ENCODE assay signal across 1 cellular context in the genomic region with DNA sequence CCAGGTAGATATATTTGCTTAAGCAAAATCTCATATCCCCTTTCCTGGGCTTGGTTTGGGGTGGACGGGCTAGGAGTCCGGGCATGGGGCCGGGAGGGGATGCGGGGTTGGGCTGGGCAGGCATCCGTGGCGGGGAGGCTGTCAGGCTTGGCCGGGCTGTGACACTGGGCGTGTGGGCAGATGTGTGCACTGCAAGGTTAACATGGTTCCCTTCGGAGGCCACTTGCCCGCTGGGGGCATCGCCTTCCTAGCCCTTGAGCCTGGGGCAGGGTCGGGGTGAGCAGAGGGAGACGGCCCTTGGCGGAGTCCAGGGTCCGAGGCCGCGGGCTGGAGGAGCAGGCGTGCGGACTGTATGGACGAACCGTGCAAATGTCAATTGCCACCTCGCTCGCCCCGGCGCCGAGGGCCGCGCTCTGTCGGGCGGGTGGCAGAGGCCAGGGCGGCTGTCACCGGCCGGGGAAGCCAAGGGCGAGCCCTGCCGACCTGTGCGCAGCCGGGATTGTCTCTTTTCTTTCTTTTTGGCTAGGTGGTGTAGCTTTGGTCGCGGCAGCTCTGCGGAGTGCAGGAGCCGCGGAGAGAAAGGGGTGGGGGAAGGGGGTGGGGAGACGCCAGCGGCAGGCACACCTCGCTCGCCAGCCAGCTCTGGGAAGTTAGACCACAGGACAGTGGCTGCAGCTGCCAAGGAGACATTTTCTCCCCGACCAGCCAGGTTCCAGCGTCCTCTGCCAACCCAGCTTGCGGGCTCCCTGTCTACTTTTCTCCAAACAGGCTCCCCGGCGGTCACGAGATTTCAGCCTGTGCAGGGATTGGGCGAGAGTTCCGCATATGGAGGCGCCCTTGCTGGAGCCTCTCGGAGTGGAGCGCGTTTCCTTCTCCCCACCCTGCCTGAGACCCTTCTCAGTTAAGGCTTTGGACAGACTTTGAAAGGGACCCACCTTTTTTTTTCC.
TF ChIP-seq lines count a peak whose summit lies in the region.

No MANE protein-coding gene starts in this region.

TF ChIP-seq in HepG2, 621 proteins besides CTCF, POLR2A, EP300 and RAD21 (continued from another document and continues in another):
- TF ChIP-seq ZNF18 (CRISPR knock-in tag; IDR thresholded peaks at IDR 0.05; ENCODE audit: insufficient replicate concordance), result peak; percentile 70
- 0 out of 2 replicates have a peak, but pooled peaks have one; percentile 25 for TF ChIP-seq THRA (CRISPR knock-in tag; IDR thresholded peaks at IDR 0.05; ENCODE audit: borderline replicate concordance)
- TF ChIP-seq, protein P1, sequence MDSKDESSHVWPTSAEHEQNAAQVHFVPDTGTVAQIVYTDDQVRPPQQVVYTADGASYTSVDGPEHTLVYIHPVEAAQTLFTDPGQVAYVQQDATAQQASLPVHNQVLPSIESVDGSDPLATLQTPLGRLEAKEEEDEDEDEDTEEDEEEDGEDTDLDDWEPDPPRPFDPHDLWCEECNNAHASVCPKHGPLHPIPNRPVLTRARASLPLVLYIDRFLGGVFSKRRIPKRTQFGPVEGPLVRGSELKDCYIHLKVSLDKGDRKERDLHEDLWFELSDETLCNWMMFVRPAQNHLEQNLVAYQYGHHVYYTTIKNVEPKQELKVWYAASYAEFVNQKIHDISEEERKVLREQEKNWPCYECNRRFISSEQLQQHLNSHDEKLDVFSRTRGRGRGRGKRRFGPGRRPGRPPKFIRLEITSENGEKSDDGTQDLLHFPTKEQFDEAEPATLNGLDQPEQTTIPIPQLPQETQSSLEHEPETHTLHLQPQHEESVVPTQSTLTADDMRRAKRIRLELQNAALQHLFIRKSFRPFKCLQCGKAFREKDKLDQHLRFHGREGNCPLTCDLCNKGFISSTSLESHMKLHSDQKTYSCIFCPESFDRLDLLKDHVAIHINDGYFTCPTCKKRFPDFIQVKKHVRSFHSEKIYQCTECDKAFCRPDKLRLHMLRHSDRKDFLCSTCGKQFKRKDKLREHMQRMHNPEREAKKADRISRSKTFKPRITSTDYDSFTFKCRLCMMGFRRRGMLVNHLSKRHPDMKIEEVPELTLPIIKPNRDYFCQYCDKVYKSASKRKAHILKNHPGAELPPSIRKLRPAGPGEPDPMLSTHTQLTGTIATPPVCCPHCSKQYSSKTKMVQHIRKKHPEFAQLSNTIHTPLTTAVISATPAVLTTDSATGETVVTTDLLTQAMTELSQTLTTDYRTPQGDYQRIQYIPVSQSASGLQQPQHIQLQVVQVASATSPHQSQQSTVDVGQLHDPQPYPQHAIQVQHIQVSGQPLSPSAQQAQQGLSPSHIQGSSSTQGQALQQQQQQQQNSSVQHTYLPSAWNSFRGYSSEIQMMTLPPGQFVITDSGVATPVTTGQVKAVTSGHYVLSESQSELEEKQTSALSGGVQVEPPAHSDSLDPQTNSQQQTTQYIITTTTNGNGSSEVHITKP (CRISPR knock-in tag; IDR thresholded peaks at IDR 0.05; ENCODE audit: low read depth), result no peak
- TF ChIP-seq KDM2A (CRISPR knock-in tag; IDR thresholded peaks at IDR 0.05; ENCODE audit: borderline replicate concordance, low read depth), result peak; percentile 55; the same call in 1 of the 2 replicates
- TF ChIP-seq, protein P2, sequence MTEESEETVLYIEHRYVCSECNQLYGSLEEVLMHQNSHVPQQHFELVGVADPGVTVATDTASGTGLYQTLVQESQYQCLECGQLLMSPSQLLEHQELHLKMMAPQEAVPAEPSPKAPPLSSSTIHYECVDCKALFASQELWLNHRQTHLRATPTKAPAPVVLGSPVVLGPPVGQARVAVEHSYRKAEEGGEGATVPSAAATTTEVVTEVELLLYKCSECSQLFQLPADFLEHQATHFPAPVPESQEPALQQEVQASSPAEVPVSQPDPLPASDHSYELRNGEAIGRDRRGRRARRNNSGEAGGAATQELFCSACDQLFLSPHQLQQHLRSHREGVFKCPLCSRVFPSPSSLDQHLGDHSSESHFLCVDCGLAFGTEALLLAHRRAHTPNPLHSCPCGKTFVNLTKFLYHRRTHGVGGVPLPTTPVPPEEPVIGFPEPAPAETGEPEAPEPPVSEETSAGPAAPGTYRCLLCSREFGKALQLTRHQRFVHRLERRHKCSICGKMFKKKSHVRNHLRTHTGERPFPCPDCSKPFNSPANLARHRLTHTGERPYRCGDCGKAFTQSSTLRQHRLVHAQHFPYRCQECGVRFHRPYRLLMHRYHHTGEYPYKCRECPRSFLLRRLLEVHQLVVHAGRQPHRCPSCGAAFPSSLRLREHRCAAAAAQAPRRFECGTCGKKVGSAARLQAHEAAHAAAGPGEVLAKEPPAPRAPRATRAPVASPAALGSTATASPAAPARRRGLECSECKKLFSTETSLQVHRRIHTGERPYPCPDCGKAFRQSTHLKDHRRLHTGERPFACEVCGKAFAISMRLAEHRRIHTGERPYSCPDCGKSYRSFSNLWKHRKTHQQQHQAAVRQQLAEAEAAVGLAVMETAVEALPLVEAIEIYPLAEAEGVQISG (CRISPR knock-in tag; IDR thresholded peaks at IDR 0.05), result no peak; the same call in 1 of the 2 replicates
- TF ChIP-seq SAP130 (CRISPR knock-in tag; IDR thresholded peaks at IDR 0.05; ENCODE audit: low read depth), result peak; percentile 65
- peak; percentile 39; the same call in 1 of the 2 replicates for TF ChIP-seq ZNF772 (CRISPR knock-in tag; IDR thresholded peaks at IDR 0.05)
- no peak for TF ChIP-seq THAP8 (CRISPR knock-in tag; IDR thresholded peaks at IDR 0.05; ENCODE audit: borderline replicate concordance)
- TF ChIP-seq EHMT2 (IDR thresholded peaks at IDR 0.05; ENCODE audit: borderline replicate concordance, low read depth, low read length), result no peak
- TF ChIP-seq, protein P3, sequence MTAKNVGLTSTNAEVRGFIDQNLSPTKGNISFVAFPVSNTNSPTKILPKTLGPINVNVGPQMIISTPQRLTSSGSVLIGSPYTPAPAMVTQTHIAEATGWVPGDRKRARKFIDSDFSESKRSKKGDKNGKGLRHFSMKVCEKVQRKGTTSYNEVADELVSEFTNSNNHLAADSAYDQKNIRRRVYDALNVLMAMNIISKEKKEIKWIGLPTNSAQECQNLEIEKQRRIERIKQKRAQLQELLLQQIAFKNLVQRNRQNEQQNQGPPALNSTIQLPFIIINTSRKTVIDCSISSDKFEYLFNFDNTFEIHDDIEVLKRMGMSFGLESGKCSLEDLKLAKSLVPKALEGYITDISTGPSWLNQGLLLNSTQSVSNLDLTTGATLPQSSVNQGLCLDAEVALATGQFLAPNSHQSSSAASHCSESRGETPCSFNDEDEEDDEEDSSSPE (CRISPR knock-in tag; IDR thresholded peaks at IDR 0.05), result no peak; the same call in 1 of the 2 replicates
- 0 out of 2 replicates have a peak, but pooled peaks have one; percentile 4 for TF ChIP-seq PPARG (CRISPR knock-in tag; conservative IDR thresholded peaks at IDR 0.05)
- peak; percentile 60; the same call in 1 of the 2 replicates for TF ChIP-seq SALL2 (CRISPR knock-in tag; IDR thresholded peaks at IDR 0.05)
- TF ChIP-seq ZNF790 (CRISPR knock-in tag; IDR thresholded peaks at IDR 0.05; ENCODE audit: borderline replicate concordance), result no peak
- TF ChIP-seq SP4 (CRISPR knock-in tag; IDR thresholded peaks at IDR 0.05), result peak; percentile 41; the same call in 1 of the 2 replicates
- TF ChIP-seq ISX (CRISPR knock-in tag; conservative IDR thresholded peaks at IDR 0.05), result no peak
- TF ChIP-seq ZNF333 (CRISPR knock-in tag; IDR thresholded peaks at IDR 0.05; ENCODE audit: borderline replicate concordance), result no peak
- no peak for TF ChIP-seq ZNF251 (CRISPR knock-in tag; IDR thresholded peaks at IDR 0.05)
- no peak; the same call in 1 of the 2 replicates for TF ChIP-seq ZNF749 (CRISPR knock-in tag; IDR thresholded peaks at IDR 0.05; ENCODE audit: borderline replicate concordance)
- no peak for TF ChIP-seq ATF7 (IDR thresholded peaks at IDR 0.05)
- no peak for TF ChIP-seq ATF7 (CRISPR knock-in tag; IDR thresholded peaks at IDR 0.05)
- no peak for TF ChIP-seq CENPT (CRISPR knock-in tag; IDR thresholded peaks at IDR 0.05; ENCODE audit: low read depth)
- TF ChIP-seq ZNF121 (CRISPR knock-in tag; IDR thresholded peaks at IDR 0.05), result no peak
- TF ChIP-seq RERE (CRISPR knock-in tag; IDR thresholded peaks at IDR 0.05; ENCODE audit: low read depth), result no peak
- TF ChIP-seq U2AF1 (optimal IDR thresholded peaks at IDR 0.05; ENCODE audit: low read depth, low read length), result no peak
- TF ChIP-seq AGO1 (IDR thresholded peaks at IDR 0.05; ENCODE audit: low read depth, low read length, poor library complexity, severe bottlenecking), result no peak
- TF ChIP-seq ZNF687 (CRISPR knock-in tag; IDR thresholded peaks at IDR 0.05), result peak; percentile 88
- TF ChIP-seq ZFP36L2 (CRISPR knock-in tag; IDR thresholded peaks at IDR 0.05), result no peak
- 0 out of 2 replicates have a peak, but pooled peaks have one; percentile 30 for TF ChIP-seq NKX3-1 (CRISPR knock-in tag; IDR thresholded peaks at IDR 0.05)
- no peak for TF ChIP-seq SIN3A (IDR thresholded peaks at IDR 0.05; ENCODE audit: borderline replicate concordance, low read depth, low read length)
